Comparison of ENCODE assay signal across 8 cellular contexts in the genomic region with DNA sequence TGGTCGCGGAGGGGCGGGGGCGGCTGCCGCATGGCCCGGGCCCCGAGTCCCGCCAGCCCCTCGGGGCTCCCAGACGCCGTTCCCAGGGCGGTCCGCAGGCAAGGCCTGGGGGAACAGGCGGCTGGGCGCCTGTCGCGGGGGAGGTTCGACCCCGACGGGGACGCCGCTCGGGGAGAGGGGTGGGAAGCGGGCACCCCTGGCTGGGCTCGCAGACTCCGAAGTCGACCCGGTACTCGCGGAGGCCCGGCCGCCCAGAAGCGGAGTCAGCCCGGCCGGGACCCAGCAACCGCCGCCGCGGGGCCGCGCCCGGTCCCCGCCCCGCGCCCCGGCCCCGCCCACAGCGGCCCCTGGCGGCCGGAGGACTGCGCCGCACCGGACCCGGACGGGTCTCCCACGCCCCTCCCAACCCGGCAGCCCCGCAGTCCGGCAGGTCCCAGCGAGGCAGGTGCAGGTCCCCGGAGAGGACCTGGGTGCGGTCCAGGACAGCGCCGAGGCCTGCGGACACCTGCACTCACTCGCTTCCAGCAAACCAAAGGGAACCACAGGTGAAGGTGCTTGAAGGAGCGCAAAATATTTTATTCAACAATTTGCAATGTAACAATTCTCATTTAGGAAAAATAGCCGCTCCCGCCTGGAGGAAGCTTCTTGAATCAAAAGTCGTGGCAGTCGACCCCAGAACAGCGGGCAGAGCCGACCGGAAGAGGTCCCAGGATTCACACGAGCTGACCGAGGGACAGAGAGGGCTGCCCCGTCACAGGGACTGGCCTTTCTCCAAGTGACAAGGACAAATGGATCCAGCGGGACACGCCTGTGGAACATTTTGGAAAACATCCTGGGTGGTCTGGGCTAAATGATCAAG. TPM values are rescaled to one million over a fixed set of nuclear protein-coding genes. Genes with fewer than 3 reads are reported as not detected.
A peak's percentile ranks its signal among the peaks of the same experiment; 100 is the strongest.
DNase-seq lines count a peak whose midpoint lies in the region; ATAC-seq and TF ChIP-seq lines count a peak whose summit lies in the region.

A gene with protein sequence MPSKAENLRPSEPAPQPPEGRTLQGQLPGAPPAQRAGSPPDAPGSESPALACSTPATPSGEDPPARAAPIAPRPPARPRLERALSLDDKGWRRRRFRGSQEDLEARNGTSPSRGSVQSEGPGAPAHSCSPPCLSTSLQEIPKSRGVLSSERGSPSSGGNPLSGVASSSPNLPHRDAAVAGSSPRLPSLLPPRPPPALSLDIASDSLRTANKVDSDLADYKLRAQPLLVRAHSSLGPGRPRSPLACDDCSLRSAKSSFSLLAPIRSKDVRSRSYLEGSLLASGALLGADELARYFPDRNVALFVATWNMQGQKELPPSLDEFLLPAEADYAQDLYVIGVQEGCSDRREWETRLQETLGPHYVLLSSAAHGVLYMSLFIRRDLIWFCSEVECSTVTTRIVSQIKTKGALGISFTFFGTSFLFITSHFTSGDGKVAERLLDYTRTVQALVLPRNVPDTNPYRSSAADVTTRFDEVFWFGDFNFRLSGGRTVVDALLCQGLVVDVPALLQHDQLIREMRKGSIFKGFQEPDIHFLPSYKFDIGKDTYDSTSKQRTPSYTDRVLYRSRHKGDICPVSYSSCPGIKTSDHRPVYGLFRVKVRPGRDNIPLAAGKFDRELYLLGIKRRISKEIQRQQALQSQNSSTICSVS (minus strand): TSS at position 296 of the 859 bp plus-strand sequence. CDS start 426 bp downstream, outside the sequence.

- TF ChIP-seq EP300 in sigmoid colon (IDR thresholded peaks at IDR 0.05), result no peak

- H3K27me3 Mint-ChIP-seq in T-helper 2 cell treated with Interferon-gamma antibody and Interleukin-4, amounts not matched to agents 5 μg/mL and 100 μg/mL, for 36 hours (ENCODE audit: low read depth), result no peaks in the 10 kb centered on the region

- H3K4me3 Mint-ChIP-seq in T-helper 2 cell treated with Interferon-gamma antibody and Interleukin-4, amounts not matched to agents 5 μg/mL and 100 μg/mL, for 36 hours, result peak within 1 kb of the TSS; percentile 87

- peak within 1 kb of the TSS; percentile 83 to 85 (median 84) for H3K27ac ChIP-seq in sigmoid colon

- peaks cover 35% of the 10 kb centered on the region for H3K36me3 Mint-ChIP-seq in T-helper 2 cell treated with Interferon-gamma antibody and Interleukin-4, amounts not matched to agents 5 μg/mL and 100 μg/mL, for 36 hours (ENCODE audit: low read depth)

- no peak for TF ChIP-seq POLR2A in sigmoid colon (IDR thresholded peaks at IDR 0.05)

- intact Hi-C loops in sigmoid colon (cut with DNase I), result no loop called here

- 6 to 11% methylated on average over 79 of the region's 79 CpGs for WGBS in sigmoid colon, 2 donors

- ATAC-seq in GM21717 (IDR thresholded peaks at IDR 0.05; ENCODE audit: unreplicated experiment) (peak; percentile 56), HG03378 (IDR thresholded peaks at IDR 0.05; ENCODE audit: unreplicated experiment) (no peak)

- H3K9ac ChIP-seq in ES-I3 (ENCODE audit: low read depth, low read length), result peak within 1 kb of the TSS; percentile 85

- in situ Hi-C loops in astrocyte of the cerebellum (cut with HindIII; ENCODE audit: low sequenced_read_pairs), result no loop called here

- peaks cover 16% of the 10 kb centered on the region for H3K36me3 ChIP-seq in ES-I3 (ENCODE audit: insufficient read depth, low read length)
- H3K36me3 ChIP-seq in sigmoid colon, result peaks cover 22 to 48% (median 27%) of the 10 kb centered on the region in 4 donors

- H3K27me3 ChIP-seq in sigmoid colon, result no peaks in the 10 kb centered on the region

- peaks cover 15% of the 10 kb centered on the region for H3K4me1 Mint-ChIP-seq in T-helper 2 cell treated with Interferon-gamma antibody and Interleukin-4, amounts not matched to agents 5 μg/mL and 100 μg/mL, for 36 hours (ENCODE audit: low read depth)

- H3K4me1 ChIP-seq in ES-I3 (ENCODE audit: insufficient read depth, low read length) (peaks cover 4% of the 10 kb centered on the region; the same call in 1 of the 2 replicates), sigmoid colon (peaks cover 2 to 39% (median 34%) of the 10 kb centered on the region in 4 donors)

- DNase-seq in T-helper 2 cell treated with Interferon-gamma antibody and Interleukin-4, amounts not matched to agents 5 μg/mL and 100 μg/mL, for 36 hours (ENCODE audit: low spot score), result peak; percentile 86
- DNase-seq in astrocyte of the cerebellum (ENCODE audit: low read depth) (peak; percentile 26), hypothalamus (lab: John Stamatoyannopoulos, UW) (peak in 46 of 51 donors; percentile 13 to 81 (median 42)), sigmoid colon (peak; percentile 78)

- H3K9me3 ChIP-seq in ES-I3 (ENCODE audit: control insufficient read depth, insufficient read depth, low read length) (no peaks in the 10 kb centered on the region), sigmoid colon (no peaks in the 10 kb centered on the region)

- H3K27ac Mint-ChIP-seq in T-helper 2 cell treated with Interferon-gamma antibody and Interleukin-4, amounts not matched to agents 5 μg/mL and 100 μg/mL, for 36 hours, result no peak within 1 kb of the TSS

- TF ChIP-seq CTCF in LNCAP (IDR thresholded peaks at IDR 0.05), result peak; percentile 93
- TF ChIP-seq CTCF in astrocyte of the cerebellum (IDR thresholded peaks at IDR 0.05; ENCODE audit: low read depth, low read length, missing control alignments), result peak; percentile 62
- TF ChIP-seq CTCF in sigmoid colon (IDR thresholded peaks at IDR 0.05), result peak in 3 of 4 experiments; percentile 25 to 60 (median 49)

- H3K4me3 ChIP-seq in astrocyte of the cerebellum (ENCODE audit: low read depth, low read length) (peak within 1 kb of the TSS; percentile 74), sigmoid colon (peak within 1 kb of the TSS; percentile 83 to 100 (median 86))

- no peaks in the 10 kb centered on the region for H3K9me3 Mint-ChIP-seq in T-helper 2 cell treated with Interferon-gamma antibody and Interleukin-4, amounts not matched to agents 5 μg/mL and 100 μg/mL, for 36 hours

RNA-seq across cellular contexts. Expression of the gene that starts here (rescaled TPM):
- 10 to 100 TPM in 1 of 4 donors, 1 to 10 TPM in 3; 4.6 to 12.2 (median 6.6) TPM for total RNA-seq in sigmoid colon
- polyA plus RNA-seq in sigmoid colon, result 1 to 10 TPM; 1.8 to 7.5 (median 2.3) TPM

Comparison
In these comparisons a context has a peak if more than half of its experiments do, and no peak if none do; other contexts are left out.
1. DNase-seq: peak in every context shown above with its lines; median percentile 86 in T-helper 2 cell treated with Interferon-gamma antibody and Interleukin-4, amounts not matched to agents 5 μg/mL and 100 μg/mL, for 36 hours; 78 in sigmoid colon; 42 in hypothalamus; 26 in astrocyte of the cerebellum.